ENCODE assay signal across 11 cellular contexts in genomic region chr1:198121058-198121829, GRCh38. TPM values are rescaled to one million over a fixed set of nuclear protein-coding genes. Genes with fewer than 3 reads are reported as not detected.
DNase-seq lines count a peak whose midpoint lies in the region; TF ChIP-seq lines count a peak whose summit lies in the region.
"Had no signal": no experiment of that assay in that cellular context is flagged by ENCODE, and none has a peak within 500 bp of the region (broad histone marks: within the 10 kb centered on the region; RNA-seq: fewer than 3 reads in every experiment).

No MANE protein-coding gene starts in this region.

- H3K27ac Mint-ChIP-seq in HFFc6: no peak overlapping the region

- no peak overlapping the region for H3K4me3 ChIP-seq in adipocyte (ENCODE audit: low read length)
- H3K4me3 ChIP-seq in OCI-LY7 (ENCODE audit: low read depth, low read length, poor library complexity, severe bottlenecking): no peak overlapping the region

- H3K36me3 ChIP-seq in adipocyte (ENCODE audit: control insufficient read depth, insufficient read depth, low read length, severe bottlenecking): no peaks in the 10 kb centered on the region
- no peaks in the 10 kb centered on the region for H3K36me3 ChIP-seq in OCI-LY7 (ENCODE audit: insufficient read depth, low read length)

- POLR2A ChIA-PET in OCI-LY7 (lab: Charles Lee): no interaction called here

- H2AFZ ChIP-seq in OCI-LY7 (ENCODE audit: low read length): no peak overlapping the region

- no peaks in the 10 kb centered on the region for H3K27me3 Mint-ChIP-seq in HFFc6 (ENCODE audit: insufficient read depth)

- TF ChIP-seq CTCF in HFFc6 (IDR thresholded peaks at IDR 0.05) (no peak), OCI-LY7 (conservative IDR thresholded peaks at IDR 0.05; ENCODE audit: low read length) (no peak)

- no peak overlapping the region for H3K4me3 Mint-ChIP-seq in HFFc6

- H3K4me1 Mint-ChIP-seq in HFFc6 (ENCODE audit: low read depth): peaks cover 36% of the 10 kb centered on the region

- no peaks in the 10 kb centered on the region for H3K9me2 ChIP-seq in OCI-LY7 (ENCODE audit: insufficient read depth, low read length)

- no peak overlapping the region for H3K9ac ChIP-seq in adipocyte (ENCODE audit: low read length)

- H3K79me2 ChIP-seq in OCI-LY7 (ENCODE audit: insufficient read depth, low read depth, low read length): no peaks in the 10 kb centered on the region

- no peaks in the 10 kb centered on the region for H3K9me3 Mint-ChIP-seq in HFFc6

- no peak overlapping the region for H3K27ac ChIP-seq in OCI-LY7 (ENCODE audit: low read depth, low read length, poor library complexity, severe bottlenecking)

- DNase-seq in AG08396 (ENCODE audit: low spot score) (peak; percentile 51), HFFc6 (peak; percentile 81), adipocyte (ENCODE audit: low read depth) (peak; percentile 79), kidney tubule cell (ENCODE audit: low spot score) (peak; percentile 92), NCI-H146 treated with DMSO at 0.1 percent for 48 hours (lab: John Stamatoyannopoulos, UW; ENCODE audit: unreplicated experiment) (no peak), NCI-H1417 treated with DMSO at 0.1 percent for 48 hours (lab: John Stamatoyannopoulos, UW) (no peak), OCI-LY7 (ENCODE audit: low spot score) (no peak), ecto neural progenitor cell (ENCODE audit: low spot score) (no peak)
- DNase-seq: caudate nucleus, DMS 273 treated with DMSO at 0.1 percent for 48 hours, occipital lobe had no signal

- no peaks in the 10 kb centered on the region for H3K9me3 ChIP-seq in adipocyte (ENCODE audit: control insufficient read depth, low read length)
- no peaks in the 10 kb centered on the region for H3K9me3 ChIP-seq in OCI-LY7 (ENCODE audit: low read length)

- intact Hi-C loops in OCI-LY7 (cut with micrococcal nuclease; ENCODE audit: unreplicated experiment): no loop called here

- no peaks in the 10 kb centered on the region for H3K36me3 Mint-ChIP-seq in HFFc6 (ENCODE audit: low read depth)

- no peaks in the 10 kb centered on the region for H3K27me3 ChIP-seq in adipocyte (replicated peaks; ENCODE audit: control insufficient read depth, insufficient read depth, low read length)

- CTCF ChIA-PET in OCI-LY7 (lab: Charles Lee; ENCODE audit: unreplicated experiment): no interaction called here

- peaks cover 70% of the 10 kb centered on the region for H3K4me1 ChIP-seq in adipocyte (ENCODE audit: control insufficient read depth, insufficient read depth, low read length)
- no peaks in the 10 kb centered on the region for H3K4me1 ChIP-seq in OCI-LY7 (ENCODE audit: insufficient read depth, low read length, poor library complexity, severe bottlenecking)

- no peaks in the 10 kb centered on the region for H4K20me1 ChIP-seq in OCI-LY7 (ENCODE audit: insufficient read depth, low read length)

- H3K4me2 ChIP-seq in OCI-LY7 (ENCODE audit: low read length): no peak overlapping the region

- BruUV-seq in OCI-LY7 (replicated peaks; lab: Mats Ljungman, UMichigan): no TSS peak

RNA-seq across cellular contexts. Expression of gene NEK7, which starts 35.6 kb away (rescaled TPM):
- total RNA-seq in HFFc6 (2021; fragmentation: NEBNext Ultra II Directional; extraction: Animal tissue kit (Norgen Biotek cat#: 25700)): 100 to 1,000 TPM; 452 to 692 (median 485) TPM
- total RNA-seq in OCI-LY7 (2014; rRNA removed; shearing (Covaris generic)): 8.1 and 14.9 TPM in 2 replicates
- total RNA-seq in OCI-LY7 (2022): 22.1 and 25.6 TPM in 2 replicates

Comparison
In these comparisons a context has a peak if more than half of its experiments do, and no peak if none do; other contexts are left out.
1. DNase-seq: peak in AG08396 (single experiment), HFFc6 (single experiment), adipocyte (single experiment) and kidney tubule cell (single experiment); none in NCI-H146 treated with DMSO at 0.1 percent for 48 hours (single experiment), NCI-H1417 treated with DMSO at 0.1 percent for 48 hours (single experiment), OCI-LY7 (single experiment) and ecto neural progenitor cell (single experiment).
2. RNA of gene NEK7, which starts 35.6 kb away (total RNA-seq): 452 to 692 TPM in HFFc6; 8.1 to 25.6 TPM in OCI-LY7; every median in the first group is over 10 times any median in the second.